In genomic region chr7:125358551-125359167, GRCh38 we compare ENCODE assay signal across 29 cellular contexts.
A peak's percentile ranks its signal among the peaks of the same experiment; 100 is the strongest.
DNase-seq lines count a peak whose midpoint lies in the region; ATAC-seq, FAIRE-seq and TF ChIP-seq lines count a peak whose summit lies in the region.
"Had no signal": no experiment of that assay in that cellular context is flagged by ENCODE, and none has a peak within 500 bp of the region (broad histone marks: within the 10 kb centered on the region; RNA-seq: fewer than 3 reads in every experiment).

No MANE protein-coding gene starts in this region.

- no peak for DNase-seq in activated T-cell treated with anti-CD3 and anti-CD28 coated beads, Interleukin-2, amount 50 U/mL, for 72 hours
- DNase-seq in activated T-cell treated with anti-CD3 and anti-CD28 coated beads, Interleukin-2, amount 50 U/mL, for 1 hour: no peak
- peak; percentile 6 for DNase-seq in astrocyte of the cerebellum (ENCODE audit: low read depth)
- DNase-seq in endothelial cell of umbilical vein (ENCODE audit: low read depth, low spot score): peak; percentile 10
- DNase-seq in activated gamma-delta T cell (lab: John Stamatoyannopoulos, UW): no peak
- DNase-seq in activated CD4-positive, alpha-beta T cell treated with anti-CD3 and anti-CD28 coated beads, Interleukin-2, amount 10 ng/mL, durations not matched to agents 24 days and 14 days: no peak
- no peak for DNase-seq in transverse colon
- DNase-seq: 8988T; ACHN; BE2C; CD8-positive, alpha-beta memory T cell; DMS 273 treated with DMSO at 0.1 percent for 48 hours; DMS79; EL; GF-D8; MG63; NCI-H1105 treated with DMSO at 0.1 percent for 48 hours; NCI-H146; NCI-H2029; NCI-H446 treated with DMSO at 0.1 percent for 48 hours; NCI-H526; NCI-H82; NK-92 treated with Interleukin-12 subunit alpha and Interleukin-12 subunit beta, amount 100 ng/mL, for 24 hours; Right ventricle myocardium superior; RPMI8226 had no signal

- no peak for TF ChIP-seq EP300 in transverse colon (IDR thresholded peaks at IDR 0.05; ENCODE audit: low read depth)

- H3K27ac ChIP-seq in endothelial cell of umbilical vein (ENCODE audit: insufficient read depth, low read depth, low read length) (no peak overlapping the region), transverse colon (no peak overlapping the region)

- intact Hi-C loops in endothelial cell of umbilical vein (cut with micrococcal nuclease) (loop anchor here (5.0 to 10.0 kb wide), 5 partner anchors 34 to 1724 kb away; no protein-coding TSS in a partner anchor), transverse colon (cut with DNase I; ENCODE audit: low total_unique reads) (no loop called here)
- intact Hi-C loops in activated CD4-positive, alpha-beta T cell treated with anti-CD3 and anti-CD28 coated beads, Interleukin-2, amount 10 ng/mL, durations not matched to agents 24 days and 14 days (cut with micrococcal nuclease): no loop called here

- H3K36me3 Mint-ChIP-seq in activated T-cell treated with anti-CD3 and anti-CD28 coated beads, Interleukin-2, amount 50 U/mL, for 72 hours (ENCODE audit: insufficient read depth in 2 of 2): no peaks in the 10 kb centered on the region
- no peaks in the 10 kb centered on the region for H3K36me3 Mint-ChIP-seq in activated CD4-positive, alpha-beta T cell treated with anti-CD3 and anti-CD28 coated beads, Interleukin-2, amount 10 ng/mL, durations not matched to agents 24 days and 14 days (ENCODE audit: low read depth)
- H3K36me3 Mint-ChIP-seq: CD14-positive monocyte; CD8-positive, alpha-beta memory T cell had no signal

- H3K4me1 Mint-ChIP-seq in activated T-cell treated with anti-CD3 and anti-CD28 coated beads, Interleukin-2, amount 50 U/mL, for 72 hours (ENCODE audit: low read depth): no peaks in the 10 kb centered on the region
- no peaks in the 10 kb centered on the region for H3K4me1 Mint-ChIP-seq in activated CD4-positive, alpha-beta T cell treated with anti-CD3 and anti-CD28 coated beads, Interleukin-2, amount 10 ng/mL, durations not matched to agents 24 days and 14 days
- H3K4me1 Mint-ChIP-seq: CD14-positive monocyte; CD8-positive, alpha-beta memory T cell had no signal

- dilution Hi-C loops in endothelial cell of umbilical vein (cut with MboI; ENCODE audit: extremely low pct_ligation_motif_present, low sequenced_read_pairs): no loop called here

- H2AFZ ChIP-seq in endothelial cell of umbilical vein (ENCODE audit: low read depth, low read length): no peak overlapping the region

- H3K36me3 ChIP-seq in endothelial cell of umbilical vein (ENCODE audit: control insufficient read depth in 2 of 2, extremely low read depth in 1 of 2, insufficient read depth in 2 of 2, low read length in 2 of 2) (no peaks in the 10 kb centered on the region), transverse colon (no peaks in the 10 kb centered on the region)
- H3K36me3 ChIP-seq: BE2C, MG63 had no signal

- TF ChIP-seq POLR2A in endothelial cell of umbilical vein (IDR thresholded peaks at IDR 0.05; ENCODE audit: low read depth, low read length) (no peak), transverse colon (IDR thresholded peaks at IDR 0.05) (no peak)

- 61 to 72% methylated on average over 2 to 3 of the region's 3 CpGs for WGBS in transverse colon (ENCODE audit: low coverage in 1 of 2), 2 donors

- no peak for ATAC-seq in activated T-cell treated with anti-CD3 and anti-CD28 coated beads, Interleukin-2, amount 50 U/mL, for 72 hours (replicated peaks in 1 of 2)
- no peak for ATAC-seq in GM19455 (IDR thresholded peaks at IDR 0.05; ENCODE audit: unreplicated experiment)

- H3K27ac Mint-ChIP-seq in activated T-cell treated with anti-CD3 and anti-CD28 coated beads, Interleukin-2, amount 50 U/mL, for 72 hours: peak overlapping the region; percentile 15
- no peak overlapping the region for H3K27ac Mint-ChIP-seq in activated CD4-positive, alpha-beta T cell treated with anti-CD3 and anti-CD28 coated beads, Interleukin-2, amount 10 ng/mL, durations not matched to agents 24 days and 14 days
- H3K27ac Mint-ChIP-seq: CD14-positive monocyte; CD8-positive, alpha-beta memory T cell had no signal

- CTCF ChIA-PET in endothelial cell of umbilical vein (lab: Charles Lee): interaction anchor here (1.2 kb wide), 1 partner anchor 9 kb away, joined by 3 read pairs; no protein-coding TSS in a partner anchor

- BruUV-seq in endothelial cell of umbilical vein (replicated peaks; lab: Mats Ljungman, UMichigan): no TSS peak

- no peak for FAIRE-seq in endothelial cell of umbilical vein (lab: Jason Lieb, UNC)
- FAIRE-seq: GM12891, H54 had no signal

- H3K4me1 ChIP-seq in endothelial cell of umbilical vein (ENCODE audit: control insufficient read depth, extremely low read depth, insufficient read depth, low read length) (peaks cover 34% of the 10 kb centered on the region), transverse colon (no peaks in the 10 kb centered on the region)
- H3K4me1 ChIP-seq: BE2C had no signal

- POLR2A ChIA-PET in endothelial cell of umbilical vein (lab: Charles Lee): no interaction called here

- H3K4me3 Mint-ChIP-seq in activated T-cell treated with anti-CD3 and anti-CD28 coated beads, Interleukin-2, amount 50 U/mL, for 72 hours: no peak overlapping the region
- H3K4me3 Mint-ChIP-seq in activated CD4-positive, alpha-beta T cell treated with anti-CD3 and anti-CD28 coated beads, Interleukin-2, amount 10 ng/mL, durations not matched to agents 24 days and 14 days: no peak overlapping the region
- H3K4me3 Mint-ChIP-seq: CD14-positive monocyte; CD8-positive, alpha-beta memory T cell had no signal

- H3K27me3 ChIP-seq in endothelial cell of umbilical vein (ENCODE audit: control insufficient read depth in 2 of 2, insufficient read depth in 2 of 2, low read length in 2 of 2): no peaks in the 10 kb centered on the region
- no peaks in the 10 kb centered on the region for H3K27me3 ChIP-seq in transverse colon
- H3K27me3 ChIP-seq: BE2C, MG63 had no signal

- no peaks in the 10 kb centered on the region for H3K9me3 ChIP-seq in endothelial cell of umbilical vein (replicated peaks; ENCODE audit: control insufficient read depth, insufficient read depth, low read length)
- H3K9me3 ChIP-seq in transverse colon: peaks cover 0 to 4% of the 10 kb centered on the region in 2 donors
- H3K9me3 ChIP-seq: BE2C, MG63 had no signal

- no peaks in the 10 kb centered on the region for H4K20me1 ChIP-seq in endothelial cell of umbilical vein (replicated peaks; ENCODE audit: control insufficient read depth, extremely low read depth, insufficient read depth, low read length)

- H3K9ac ChIP-seq in endothelial cell of umbilical vein (replicated peaks; ENCODE audit: extremely low read depth, insufficient read depth, low read length): no peak overlapping the region

- H3K4me3 ChIP-seq in astrocyte of the cerebellum (ENCODE audit: low read depth, low read length) (no peak overlapping the region), endothelial cell of umbilical vein (replicated peaks in 1 of 3; ENCODE audit: insufficient read depth in 1 of 3, low read depth in 1 of 3, low read length in 3 of 3) (no peak overlapping the region), transverse colon (no peak overlapping the region)
- H3K4me3 ChIP-seq: MG63 had no signal

- peaks cover 2% of the 10 kb centered on the region in 2 donors for H3K9me3 Mint-ChIP-seq in activated T-cell treated with anti-CD3 and anti-CD28 coated beads, Interleukin-2, amount 50 U/mL, for 72 hours
- H3K9me3 Mint-ChIP-seq in activated CD4-positive, alpha-beta T cell treated with anti-CD3 and anti-CD28 coated beads, Interleukin-2, amount 10 ng/mL, durations not matched to agents 24 days and 14 days: no peaks in the 10 kb centered on the region

- TF ChIP-seq CTCF in astrocyte of the cerebellum (IDR thresholded peaks at IDR 0.05; ENCODE audit: low read depth, low read length, missing control alignments): no peak
- TF ChIP-seq CTCF in endothelial cell of umbilical vein (IDR thresholded peaks at IDR 0.05; ENCODE audit: extremely low read depth in 1 of 2, insufficient read depth in 1 of 2, low read depth in 1 of 2, low read length in 2 of 2): no peak
- no peak for TF ChIP-seq CTCF in transverse colon (IDR thresholded peaks at IDR 0.05)

- no peaks in the 10 kb centered on the region for H3K27me3 Mint-ChIP-seq in activated T-cell treated with anti-CD3 and anti-CD28 coated beads, Interleukin-2, amount 50 U/mL, for 72 hours (ENCODE audit: low read depth)
- H3K27me3 Mint-ChIP-seq in activated CD4-positive, alpha-beta T cell treated with anti-CD3 and anti-CD28 coated beads, Interleukin-2, amount 10 ng/mL, durations not matched to agents 24 days and 14 days: no peaks in the 10 kb centered on the region
- H3K27me3 Mint-ChIP-seq: CD8-positive, alpha-beta memory T cell had no signal

- in situ Hi-C loops in astrocyte of the cerebellum (cut with HindIII; ENCODE audit: low sequenced_read_pairs): no loop called here
- in situ Hi-C loops in transverse colon (cut with MboI; ENCODE audit: low pct_ligation_motif_present in 1 of 4, low pct_unique_long_range_greater_than_20kb in 1 of 4, low sequenced_read_pairs in 3 of 4): no loop called here

- H3K9me1 ChIP-seq in endothelial cell of umbilical vein (replicated peaks; ENCODE audit: control insufficient read depth, extremely low read depth, insufficient read depth, low read length): no peaks in the 10 kb centered on the region

- H3K79me2 ChIP-seq in endothelial cell of umbilical vein (ENCODE audit: control insufficient read depth, insufficient read depth, low read length): no peaks in the 10 kb centered on the region

- H3K4me2 ChIP-seq in endothelial cell of umbilical vein (ENCODE audit: insufficient read depth, low read length): peak overlapping the region; percentile 24

TF ChIP-seq in endothelial cell of umbilical vein, 7 proteins besides CTCF, POLR2A, EP300 and RAD21:
- TF ChIP-seq GATA2 (IDR thresholded peaks at IDR 0.05; ENCODE audit: insufficient read depth, insufficient read length, low read depth, low read length) (no peak), EZH2 (IDR thresholded peaks at IDR 0.05; ENCODE audit: borderline replicate concordance, low read depth, low read length, severe bottlenecking) (no peak), FOS (IDR thresholded peaks at IDR 0.05; ENCODE audit: borderline replicate concordance, insufficient read depth, low read length) (peak; percentile 63), JUN (IDR thresholded peaks at IDR 0.05; ENCODE audit: borderline replicate concordance, insufficient read depth, insufficient read length, low read depth) (peak; percentile 37), MYC (IDR thresholded peaks at IDR 0.05; ENCODE audit: low read depth, low read length) (no peak), POLR2AphosphoS5 (IDR thresholded peaks at IDR 0.05; ENCODE audit: insufficient read depth, low read depth, low read length) (no peak)

Comparison
In these comparisons a context has a peak if more than half of its experiments do, and no peak if none do; other contexts are left out.
1. DNase-seq: peak in astrocyte of the cerebellum (single experiment) and endothelial cell of umbilical vein (single experiment); none in activated T-cell treated with anti-CD3 and anti-CD28 coated beads, Interleukin-2, amount 50 U/mL, for 72 hours (0 of 2), activated T-cell treated with anti-CD3 and anti-CD28 coated beads, Interleukin-2, amount 50 U/mL, for 1 hour (single experiment), activated gamma-delta T cell (single experiment), activated CD4-positive, alpha-beta T cell treated with anti-CD3 and anti-CD28 coated beads, Interleukin-2, amount 10 ng/mL, durations not matched to agents 24 days and 14 days (single experiment) and transverse colon (single experiment).